1 cellular context compared by ENCODE assay signal in the genomic region with DNA sequence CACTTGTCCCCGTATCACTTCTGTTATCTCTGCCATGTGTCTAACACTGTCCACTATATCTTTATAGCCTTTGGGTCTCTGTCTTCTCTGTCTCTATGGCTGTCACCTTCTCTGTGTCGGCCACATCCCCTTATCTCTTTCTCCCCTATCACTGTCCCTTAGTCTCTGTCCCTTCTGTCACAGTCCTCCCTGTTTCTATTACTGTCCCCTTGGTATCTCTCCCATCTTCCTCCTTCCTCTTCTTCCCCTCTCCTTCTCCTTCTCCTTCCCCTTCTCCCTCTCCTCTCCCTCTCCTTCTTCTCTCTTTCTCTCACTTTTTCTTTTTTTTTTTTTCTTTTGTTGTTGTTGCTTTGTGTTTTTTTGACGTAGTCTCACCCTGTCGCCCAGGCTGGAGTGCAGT.
TF ChIP-seq lines count a peak whose summit lies in the region.

No MANE protein-coding gene starts in this region.

TF ChIP-seq in K562, 482 proteins besides CTCF, POLR2A, EP300 and RAD21 (continued from another document and continues in another):
- TF ChIP-seq, protein P1, sequence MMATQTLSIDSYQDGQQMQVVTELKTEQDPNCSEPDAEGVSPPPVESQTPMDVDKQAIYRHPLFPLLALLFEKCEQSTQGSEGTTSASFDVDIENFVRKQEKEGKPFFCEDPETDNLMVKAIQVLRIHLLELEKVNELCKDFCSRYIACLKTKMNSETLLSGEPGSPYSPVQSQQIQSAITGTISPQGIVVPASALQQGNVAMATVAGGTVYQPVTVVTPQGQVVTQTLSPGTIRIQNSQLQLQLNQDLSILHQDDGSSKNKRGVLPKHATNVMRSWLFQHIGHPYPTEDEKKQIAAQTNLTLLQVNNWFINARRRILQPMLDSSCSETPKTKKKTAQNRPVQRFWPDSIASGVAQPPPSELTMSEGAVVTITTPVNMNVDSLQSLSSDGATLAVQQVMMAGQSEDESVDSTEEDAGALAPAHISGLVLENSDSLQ (IDR thresholded peaks at IDR 0.05): peak; percentile 68
- 0 out of 4 replicates have a peak, but pooled peaks have one; percentile 15 to 58 for TF ChIP-seq TRIM24 (IDR thresholded peaks at IDR 0.05)
- TF ChIP-seq CSDE1 (IDR thresholded peaks at IDR 0.05): peak in 1 of 2 experiments; percentile 60; a peak in 1 of 4 replicates
- peak; percentile 56 for TF ChIP-seq ASH1L (IDR thresholded peaks at IDR 0.05; ENCODE audit: borderline replicate concordance, low read depth, partially characterized antibody)
- peak; percentile 75 for TF ChIP-seq CBFA2T3 (IDR thresholded peaks at IDR 0.05)
- TF ChIP-seq ZNF551 (CRISPR knock-in tag; IDR thresholded peaks at IDR 0.05): no peak
- no peak for TF ChIP-seq PBX2 (CRISPR knock-in tag; IDR thresholded peaks at IDR 0.05; ENCODE audit: low read depth)
- TF ChIP-seq PBX2 (tag; conservative IDR thresholded peaks at IDR 0.05; ENCODE audit: low read depth): 0 out of 2 replicates have a peak, but pooled peaks have one; percentile 9
- TF ChIP-seq MCM3 (IDR thresholded peaks at IDR 0.05): no peak
- TF ChIP-seq TSC22D4 (tag; IDR thresholded peaks at IDR 0.05): 0 out of 2 replicates have a peak, but pooled peaks have one; percentile 18
- TF ChIP-seq PHF21A (IDR thresholded peaks at IDR 0.05; ENCODE audit: borderline replicate concordance, low read depth): 0 out of 2 replicates have a peak, but pooled peaks have one; percentile 13
- TF ChIP-seq NBN (IDR thresholded peaks at IDR 0.05; ENCODE audit: low read depth): peak; percentile 57; the same call in 1 of the 2 replicates
- no peak for TF ChIP-seq NR3C1 (CRISPR knock-in tag; IDR thresholded peaks at IDR 0.05)
- TF ChIP-seq CTBP1 (IDR thresholded peaks at IDR 0.05; ENCODE audit: borderline replicate concordance): peak; percentile 52; the same call in 1 of the 2 replicates
- TF ChIP-seq AFF1 (IDR thresholded peaks at IDR 0.05; ENCODE audit: low read depth in 1 of 2, partially characterized antibody in 2 of 2): peak; percentile 31 to 41
- TF ChIP-seq SMARCA4 (IDR thresholded peaks at IDR 0.05): peak; percentile 85
- TF ChIP-seq MEF2D (tag; conservative IDR thresholded peaks at IDR 0.05; ENCODE audit: low read depth): peak; percentile 81; the same call in 1 of the 2 replicates
- TF ChIP-seq NFRKB (IDR thresholded peaks at IDR 0.05; ENCODE audit: low read depth): peak; percentile 78; the same call in 1 of the 2 replicates
- TF ChIP-seq TOE1 (IDR thresholded peaks at IDR 0.05; ENCODE audit: borderline replicate concordance): peak; percentile 45; the same call in 1 of the 2 replicates
- TF ChIP-seq TOE1 (CRISPR knock-in tag; IDR thresholded peaks at IDR 0.05; ENCODE audit: borderline replicate concordance, low read depth): no peak
- TF ChIP-seq, protein P2, sequence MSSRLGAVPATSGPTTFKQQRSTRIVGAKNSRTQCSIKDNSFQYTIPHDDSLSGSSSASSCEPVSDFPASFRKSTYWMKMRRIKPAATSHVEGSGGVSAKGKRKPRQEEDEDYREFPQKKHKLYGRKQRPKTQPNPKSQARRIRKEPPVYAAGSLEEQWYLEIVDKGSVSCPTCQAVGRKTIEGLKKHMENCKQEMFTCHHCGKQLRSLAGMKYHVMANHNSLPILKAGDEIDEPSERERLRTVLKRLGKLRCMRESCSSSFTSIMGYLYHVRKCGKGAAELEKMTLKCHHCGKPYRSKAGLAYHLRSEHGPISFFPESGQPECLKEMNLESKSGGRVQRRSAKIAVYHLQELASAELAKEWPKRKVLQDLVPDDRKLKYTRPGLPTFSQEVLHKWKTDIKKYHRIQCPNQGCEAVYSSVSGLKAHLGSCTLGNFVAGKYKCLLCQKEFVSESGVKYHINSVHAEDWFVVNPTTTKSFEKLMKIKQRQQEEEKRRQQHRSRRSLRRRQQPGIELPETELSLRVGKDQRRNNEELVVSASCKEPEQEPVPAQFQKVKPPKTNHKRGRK (tag; IDR thresholded peaks at IDR 0.05): peak; percentile 98
- no peak for TF ChIP-seq SMAD3 (CRISPR knock-in tag; conservative IDR thresholded peaks at IDR 0.05)
- peak in 1 of 2 experiments; percentile 71; a peak in 2 of 4 replicates for TF ChIP-seq HDAC1 (IDR thresholded peaks at IDR 0.05)
- TF ChIP-seq TRIM25 (IDR thresholded peaks at IDR 0.05; ENCODE audit: borderline replicate concordance): 0 out of 2 replicates have a peak, but pooled peaks have one; percentile 28
- TF ChIP-seq, protein P3, sequence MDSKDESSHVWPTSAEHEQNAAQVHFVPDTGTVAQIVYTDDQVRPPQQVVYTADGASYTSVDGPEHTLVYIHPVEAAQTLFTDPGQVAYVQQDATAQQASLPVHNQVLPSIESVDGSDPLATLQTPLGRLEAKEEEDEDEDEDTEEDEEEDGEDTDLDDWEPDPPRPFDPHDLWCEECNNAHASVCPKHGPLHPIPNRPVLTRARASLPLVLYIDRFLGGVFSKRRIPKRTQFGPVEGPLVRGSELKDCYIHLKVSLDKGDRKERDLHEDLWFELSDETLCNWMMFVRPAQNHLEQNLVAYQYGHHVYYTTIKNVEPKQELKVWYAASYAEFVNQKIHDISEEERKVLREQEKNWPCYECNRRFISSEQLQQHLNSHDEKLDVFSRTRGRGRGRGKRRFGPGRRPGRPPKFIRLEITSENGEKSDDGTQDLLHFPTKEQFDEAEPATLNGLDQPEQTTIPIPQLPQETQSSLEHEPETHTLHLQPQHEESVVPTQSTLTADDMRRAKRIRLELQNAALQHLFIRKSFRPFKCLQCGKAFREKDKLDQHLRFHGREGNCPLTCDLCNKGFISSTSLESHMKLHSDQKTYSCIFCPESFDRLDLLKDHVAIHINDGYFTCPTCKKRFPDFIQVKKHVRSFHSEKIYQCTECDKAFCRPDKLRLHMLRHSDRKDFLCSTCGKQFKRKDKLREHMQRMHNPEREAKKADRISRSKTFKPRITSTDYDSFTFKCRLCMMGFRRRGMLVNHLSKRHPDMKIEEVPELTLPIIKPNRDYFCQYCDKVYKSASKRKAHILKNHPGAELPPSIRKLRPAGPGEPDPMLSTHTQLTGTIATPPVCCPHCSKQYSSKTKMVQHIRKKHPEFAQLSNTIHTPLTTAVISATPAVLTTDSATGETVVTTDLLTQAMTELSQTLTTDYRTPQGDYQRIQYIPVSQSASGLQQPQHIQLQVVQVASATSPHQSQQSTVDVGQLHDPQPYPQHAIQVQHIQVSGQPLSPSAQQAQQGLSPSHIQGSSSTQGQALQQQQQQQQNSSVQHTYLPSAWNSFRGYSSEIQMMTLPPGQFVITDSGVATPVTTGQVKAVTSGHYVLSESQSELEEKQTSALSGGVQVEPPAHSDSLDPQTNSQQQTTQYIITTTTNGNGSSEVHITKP (IDR thresholded peaks at IDR 0.05; ENCODE audit: partially characterized antibody): peak; percentile 17
- TF ChIP-seq, protein P4, sequence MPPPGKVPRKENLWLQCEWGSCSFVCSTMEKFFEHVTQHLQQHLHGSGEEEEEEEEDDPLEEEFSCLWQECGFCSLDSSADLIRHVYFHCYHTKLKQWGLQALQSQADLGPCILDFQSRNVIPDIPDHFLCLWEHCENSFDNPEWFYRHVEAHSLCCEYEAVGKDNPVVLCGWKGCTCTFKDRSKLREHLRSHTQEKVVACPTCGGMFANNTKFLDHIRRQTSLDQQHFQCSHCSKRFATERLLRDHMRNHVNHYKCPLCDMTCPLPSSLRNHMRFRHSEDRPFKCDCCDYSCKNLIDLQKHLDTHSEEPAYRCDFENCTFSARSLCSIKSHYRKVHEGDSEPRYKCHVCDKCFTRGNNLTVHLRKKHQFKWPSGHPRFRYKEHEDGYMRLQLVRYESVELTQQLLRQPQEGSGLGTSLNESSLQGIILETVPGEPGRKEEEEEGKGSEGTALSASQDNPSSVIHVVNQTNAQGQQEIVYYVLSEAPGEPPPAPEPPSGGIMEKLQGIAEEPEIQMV (tag; conservative IDR thresholded peaks at IDR 0.05; ENCODE audit: low read depth): 0 out of 2 replicates have a peak, but pooled peaks have one; percentile 35
- TF ChIP-seq MBD2 (IDR thresholded peaks at IDR 0.05; ENCODE audit: borderline replicate concordance, low read depth): no peak
- no peak for TF ChIP-seq CAMTA2 (CRISPR knock-in tag; conservative IDR thresholded peaks at IDR 0.05)
- TF ChIP-seq NONO (IDR thresholded peaks at IDR 0.05; ENCODE audit: low read depth in 2 of 2, low read length in 1 of 2): no peak
- TF ChIP-seq, protein P5, sequence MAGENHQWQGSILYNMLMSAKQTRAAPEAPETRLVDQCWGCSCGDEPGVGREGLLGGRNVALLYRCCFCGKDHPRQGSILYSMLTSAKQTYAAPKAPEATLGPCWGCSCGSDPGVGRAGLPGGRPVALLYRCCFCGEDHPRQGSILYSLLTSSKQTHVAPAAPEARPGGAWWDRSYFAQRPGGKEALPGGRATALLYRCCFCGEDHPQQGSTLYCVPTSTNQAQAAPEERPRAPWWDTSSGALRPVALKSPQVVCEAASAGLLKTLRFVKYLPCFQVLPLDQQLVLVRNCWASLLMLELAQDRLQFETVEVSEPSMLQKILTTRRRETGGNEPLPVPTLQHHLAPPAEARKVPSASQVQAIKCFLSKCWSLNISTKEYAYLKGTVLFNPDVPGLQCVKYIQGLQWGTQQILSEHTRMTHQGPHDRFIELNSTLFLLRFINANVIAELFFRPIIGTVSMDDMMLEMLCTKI (IDR thresholded peaks at IDR 0.05; ENCODE audit: partially characterized antibody): no peak
- 0 out of 2 replicates have a peak, but pooled peaks have one; percentile 23 for TF ChIP-seq ZBTB5 (IDR thresholded peaks at IDR 0.05)
- TF ChIP-seq ZNF274 (IDR thresholded peaks at IDR 0.05; ENCODE audit: borderline replicate concordance, low read depth, low read length): no peak
- TF ChIP-seq CBFA2T2 (conservative IDR thresholded peaks at IDR 0.05): peak; percentile 43; the same call in 1 of the 2 replicates
- peak; percentile 62; the same call in 1 of the 2 replicates for TF ChIP-seq ZNF263 (CRISPR knock-in tag; IDR thresholded peaks at IDR 0.05; ENCODE audit: borderline replicate concordance)
- peak; percentile 94 for TF ChIP-seq OTX1 (CRISPR knock-in tag; IDR thresholded peaks at IDR 0.05)
- peak; percentile 63 to 64; a peak in 3 of 4 replicates for TF ChIP-seq KDM1A (IDR thresholded peaks at IDR 0.05)
- no peak for TF ChIP-seq SIRT6 (IDR thresholded peaks at IDR 0.05; ENCODE audit: low read depth, low read length)
